In the genomic region with DNA sequence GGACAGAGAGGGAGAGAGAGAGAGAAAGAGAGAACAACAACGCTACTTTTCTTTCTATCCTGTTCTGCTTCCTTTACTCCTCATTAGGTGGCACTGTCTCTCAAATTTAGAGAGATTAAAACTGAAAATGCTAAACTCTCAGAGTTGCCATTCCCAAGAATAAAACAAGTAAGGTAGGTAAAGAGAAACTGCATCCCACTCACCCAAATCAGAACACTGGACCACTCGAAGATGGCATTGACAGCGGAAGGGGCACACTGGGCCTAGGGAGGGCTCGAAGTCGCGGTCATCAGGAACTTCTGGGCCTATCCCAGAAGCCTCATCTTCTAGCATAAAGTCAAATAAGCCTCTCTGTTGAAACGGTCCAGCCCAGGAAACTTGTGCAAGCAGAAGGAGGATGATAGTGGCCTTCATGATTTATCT, we compare ENCODE assay signal across 1 cellular context.
TF ChIP-seq lines count a peak whose summit lies in the region.

No MANE protein-coding gene starts in this region.

TF ChIP-seq in WTC11, 78 proteins besides CTCF, POLR2A, EP300 and RAD21 (continued from another document):
- TF ChIP-seq, protein P1, sequence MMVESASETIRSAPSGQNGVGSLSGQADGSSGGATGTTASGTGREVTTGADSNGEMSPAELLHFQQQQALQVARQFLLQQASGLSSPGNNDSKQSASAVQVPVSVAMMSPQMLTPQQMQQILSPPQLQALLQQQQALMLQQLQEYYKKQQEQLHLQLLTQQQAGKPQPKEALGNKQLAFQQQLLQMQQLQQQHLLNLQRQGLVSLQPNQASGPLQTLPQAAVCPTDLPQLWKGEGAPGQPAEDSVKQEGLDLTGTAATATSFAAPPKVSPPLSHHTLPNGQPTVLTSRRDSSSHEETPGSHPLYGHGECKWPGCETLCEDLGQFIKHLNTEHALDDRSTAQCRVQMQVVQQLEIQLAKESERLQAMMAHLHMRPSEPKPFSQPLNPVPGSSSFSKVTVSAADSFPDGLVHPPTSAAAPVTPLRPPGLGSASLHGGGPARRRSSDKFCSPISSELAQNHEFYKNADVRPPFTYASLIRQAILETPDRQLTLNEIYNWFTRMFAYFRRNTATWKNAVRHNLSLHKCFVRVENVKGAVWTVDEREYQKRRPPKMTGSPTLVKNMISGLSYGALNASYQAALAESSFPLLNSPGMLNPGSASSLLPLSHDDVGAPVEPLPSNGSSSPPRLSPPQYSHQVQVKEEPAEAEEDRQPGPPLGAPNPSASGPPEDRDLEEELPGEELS (CRISPR knock-in tag; IDR thresholded peaks at IDR 0.05) = no peak
- TF ChIP-seq CREB1 (CRISPR knock-in tag; IDR thresholded peaks at IDR 0.05) (no peak), ESRRA (CRISPR knock-in tag; IDR thresholded peaks at IDR 0.05; ENCODE audit: borderline replicate concordance) (no peak), NFE2L1 (CRISPR knock-in tag; IDR thresholded peaks at IDR 0.05) (no peak), ZNF121 (CRISPR knock-in tag; IDR thresholded peaks at IDR 0.05) (no peak), MYBL2 (CRISPR knock-in tag; IDR thresholded peaks at IDR 0.05) (no peak)
- TF ChIP-seq, protein P2, sequence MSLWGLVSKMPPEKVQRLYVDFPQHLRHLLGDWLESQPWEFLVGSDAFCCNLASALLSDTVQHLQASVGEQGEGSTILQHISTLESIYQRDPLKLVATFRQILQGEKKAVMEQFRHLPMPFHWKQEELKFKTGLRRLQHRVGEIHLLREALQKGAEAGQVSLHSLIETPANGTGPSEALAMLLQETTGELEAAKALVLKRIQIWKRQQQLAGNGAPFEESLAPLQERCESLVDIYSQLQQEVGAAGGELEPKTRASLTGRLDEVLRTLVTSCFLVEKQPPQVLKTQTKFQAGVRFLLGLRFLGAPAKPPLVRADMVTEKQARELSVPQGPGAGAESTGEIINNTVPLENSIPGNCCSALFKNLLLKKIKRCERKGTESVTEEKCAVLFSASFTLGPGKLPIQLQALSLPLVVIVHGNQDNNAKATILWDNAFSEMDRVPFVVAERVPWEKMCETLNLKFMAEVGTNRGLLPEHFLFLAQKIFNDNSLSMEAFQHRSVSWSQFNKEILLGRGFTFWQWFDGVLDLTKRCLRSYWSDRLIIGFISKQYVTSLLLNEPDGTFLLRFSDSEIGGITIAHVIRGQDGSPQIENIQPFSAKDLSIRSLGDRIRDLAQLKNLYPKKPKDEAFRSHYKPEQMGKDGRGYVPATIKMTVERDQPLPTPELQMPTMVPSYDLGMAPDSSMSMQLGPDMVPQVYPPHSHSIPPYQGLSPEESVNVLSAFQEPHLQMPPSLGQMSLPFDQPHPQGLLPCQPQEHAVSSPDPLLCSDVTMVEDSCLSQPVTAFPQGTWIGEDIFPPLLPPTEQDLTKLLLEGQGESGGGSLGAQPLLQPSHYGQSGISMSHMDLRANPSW (CRISPR knock-in tag; conservative IDR thresholded peaks at IDR 0.05; ENCODE audit: low read depth) = no peak
